In the genomic region with DNA sequence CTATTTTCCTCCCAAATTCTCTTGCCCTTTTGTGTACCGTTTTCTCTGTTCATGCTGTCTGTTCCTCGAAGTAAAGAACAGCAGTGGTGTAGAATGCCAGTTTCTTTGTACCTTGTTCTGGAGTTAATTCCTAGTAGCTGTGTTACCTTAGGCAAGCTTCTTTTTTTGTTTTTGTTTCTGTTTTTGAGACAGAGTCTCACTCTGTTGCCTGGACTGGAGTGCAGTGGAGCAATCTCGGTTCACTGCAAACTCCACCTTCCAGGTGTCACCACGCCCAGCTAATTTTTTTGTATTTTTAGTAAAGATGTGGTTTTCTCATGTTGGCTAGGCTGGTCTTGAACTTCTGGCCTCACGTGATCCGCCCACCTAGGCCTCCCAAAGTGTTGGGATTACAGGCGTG, we compare ENCODE assay signal across 24 cellular contexts.
"Had no signal": no experiment of that assay in that cellular context is flagged by ENCODE, and none has a peak within 500 bp of the region (broad histone marks: within the 10 kb centered on the region; RNA-seq: fewer than 3 reads in every experiment).

No MANE protein-coding gene starts in this region.

- H3K36me3 ChIP-seq: neural progenitor cell, ovary, right lobe of liver, thoracic aorta, thyroid gland, upper lobe of right lung, uterus had no signal

- H3K9me3 ChIP-seq: ovary, psoas muscle, right lobe of liver, sigmoid colon, stomach, thoracic aorta, thyroid gland, tibial nerve, upper lobe of right lung, uterus had no signal

- DNase-seq: natural killer cell; occipital lobe; ovary; posterior cingulate gyrus; psoas muscle; right cardiac atrium; right lobe of liver; sigmoid colon; small intestine; stimulated activated CD4-positive, alpha-beta T cell treated with anti-CD3 and anti-CD28 coated beads, Interleukin-15, amount 100 ng/mL, for 24 hours; stimulated activated CD4-positive, alpha-beta T cell treated with anti-CD3 and anti-CD28 coated beads, Interleukin-2, amount 100 ng/mL, for 24 hours; stimulated activated CD4-positive, alpha-beta T cell treated with anti-CD3 and anti-CD28 coated beads, Interleukin-2, amount 100 ng/mL, for 48 hours; stimulated activated CD4-positive, alpha-beta T cell treated with anti-CD3 and anti-CD28 coated beads, Interleukin-4, amount 100 ng/mL, for 24 hours; stimulated activated naive B cell treated with anti-CD40 and anti-IgM and Interleukin-4, amounts not matched to agents 10 μg/mL and 1 μg/mL and 100 μg/mL, for 72 hours; stimulated activated naive CD4-positive, alpha-beta T cell treated with Interleukin-2 at 50 U/mL for 16 hours; stomach; thyroid gland; upper lobe of right lung; uterus had no signal

- H3K27me3 ChIP-seq: neural progenitor cell, right lobe of liver, sigmoid colon, stomach, thyroid gland, tibial nerve, upper lobe of right lung, uterus had no signal

- H3K4me3 ChIP-seq: neural progenitor cell, ovary, psoas muscle, right lobe of liver, sigmoid colon, stomach, thoracic aorta, thyroid gland, tibial nerve, upper lobe of right lung, uterus had no signal

- FAIRE-seq: small intestine had no signal

- ATAC-seq: natural killer cell; psoas muscle; right cardiac atrium; right lobe of liver; stimulated activated effector memory CD8-positive, alpha-beta T cell treated with anti-CD3 and anti-CD28 coated beads, Interleukin-12 subunit alpha, Interleukin-12 subunit beta, amount 100 ng/mL, for 72 hours; stimulated activated naive B cell treated with anti-CD40 and anti-IgM and Interleukin-4, amounts not matched to agents 10 μg/mL and 1 μg/mL and 100 μg/mL, for 72 hours; upper lobe of right lung had no signal

- H3K4me1 ChIP-seq: parathyroid adenoma, psoas muscle, right lobe of liver, stomach, tibial nerve, upper lobe of right lung had no signal

- H2AFZ ChIP-seq: neural progenitor cell, parathyroid adenoma had no signal

- H3K4me2 ChIP-seq: neural progenitor cell had no signal

- H3K9ac ChIP-seq: neural progenitor cell, parathyroid adenoma had no signal

- H3K27ac ChIP-seq: neural progenitor cell, ovary, parathyroid adenoma, psoas muscle, right lobe of liver, sigmoid colon, stomach, thoracic aorta, thyroid gland, tibial nerve, upper lobe of right lung, uterus had no signal

- H3K79me2 ChIP-seq: parathyroid adenoma had no signal
